In the genomic region with DNA sequence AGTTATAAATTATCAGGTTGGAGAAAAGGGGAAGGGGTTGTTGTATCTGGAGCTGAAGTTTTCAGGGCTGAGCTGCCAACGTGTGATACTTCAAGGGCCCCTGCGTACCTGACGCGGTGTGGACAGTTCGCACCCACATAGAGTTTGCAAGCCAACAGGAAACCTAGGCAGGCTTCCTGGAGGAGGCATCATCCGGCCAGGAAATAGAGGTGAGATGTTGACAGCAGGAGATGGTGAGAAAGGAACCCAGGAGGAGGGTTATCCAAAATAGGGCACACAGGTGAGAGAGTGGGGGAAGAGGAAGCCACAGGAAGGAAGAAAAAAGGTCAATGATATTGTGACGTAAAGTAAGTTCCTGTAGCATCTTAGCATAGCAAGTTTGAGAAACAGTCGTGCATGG, we compare ENCODE assay signal across 20 cellular contexts.
DNase-seq lines count a peak whose midpoint lies in the region; ATAC-seq, FAIRE-seq and TF ChIP-seq lines count a peak whose summit lies in the region.
"Had no signal": no experiment of that assay in that cellular context is flagged by ENCODE, and none has a peak within 500 bp of the region (broad histone marks: within the 10 kb centered on the region; RNA-seq: fewer than 3 reads in every experiment).

No MANE protein-coding gene starts in this region.

- H3K4me1 ChIP-seq in A549 = no peaks in the 10 kb centered on the region
- peaks cover 4% of the 10 kb centered on the region for H3K4me1 ChIP-seq in CD8-positive, alpha-beta memory T cell (ENCODE audit: insufficient read depth, low read length)

- DNase-seq in A549 (ENCODE audit: low read depth in 1 of 2, low spot score in 1 of 2) = no peak
- DNase-seq in CD8-positive, alpha-beta memory T cell = peak in 2 of 5 donors; percentile 33 to 55
- DNase-seq in naive thymus-derived CD8-positive, alpha-beta T cell = peak in 1 of 10 donors; percentile 26
- DNase-seq in stimulated activated naive CD4-positive, alpha-beta T cell (lab: John Stamatoyannopoulos, UW) = no peak
- no peak for DNase-seq in mesenteric fat pad (ENCODE audit: low spot score)
- DNase-seq in NCI-H2029 (lab: John Stamatoyannopoulos, UW) = no peak
- DNase-seq: AML-193, Calu3, DMS53, KBM-7, MV-4-11, NCI-H1417 treated with DMSO at 0.1 percent for 48 hours, NCI-H2029 treated with DMSO at 0.1 percent for 48 hours, NCI-H2171 treated with DMSO at 0.1 percent for 48 hours, NCI-H446 treated with DMSO at 0.1 percent for 48 hours, OCI-M1, SIG-M5 had no signal

- peak overlapping the region in 6 of 7 donors; percentile 1 to 79 (median 34) for H3K4me3 Mint-ChIP-seq in CD8-positive, alpha-beta memory T cell
- no peak overlapping the region for H3K4me3 Mint-ChIP-seq in activated T-helper 17 cell treated with anti-CD3 and anti-CD28 coated beads, Interleukin-2, amount 50 U/mL, for 72 hours
- H3K4me3 Mint-ChIP-seq in naive thymus-derived CD8-positive, alpha-beta T cell = peak overlapping the region in 1 of 10 donors; percentile 55
- H3K4me3 Mint-ChIP-seq: CD14-positive monocyte had no signal

- H3K27ac ChIP-seq in A549 = no peak overlapping the region
- H3K27ac ChIP-seq in CD8-positive, alpha-beta memory T cell (ENCODE audit: low read depth, low read length) = no peak overlapping the region
- H3K27ac ChIP-seq: GM23248 had no signal

- no peak for TF ChIP-seq RAD21 in A549 (conservative IDR thresholded peaks at IDR 0.05 in 1 of 2, IDR thresholded peaks at IDR 0.05 in 1 of 2)

- ATAC-seq in A549 = no peak
- no peak for ATAC-seq in activated T-helper 17 cell treated with anti-CD3 and anti-CD28 coated beads, Interleukin-2, amount 50 U/mL, for 72 hours (replicated peaks)
- no peak for ATAC-seq in naive thymus-derived CD8-positive, alpha-beta T cell

- WGBS in A549 (ENCODE audit: missing lambda C conversion rate) = 90% methylated on average over 8 of the region's 8 CpGs

- no peaks in the 10 kb centered on the region for H3K9me3 ChIP-seq in A549
- no peaks in the 10 kb centered on the region for H3K9me3 ChIP-seq in CD8-positive, alpha-beta memory T cell (ENCODE audit: low read length)

- no peak overlapping the region for H3K4me2 ChIP-seq in A549

- no peak for TF ChIP-seq CTCF in A549 (IDR thresholded peaks at IDR 0.05)

- TF ChIP-seq EP300 in A549 (IDR thresholded peaks at IDR 0.05) = no peak

- TF ChIP-seq POLR2A in A549 (IDR thresholded peaks at IDR 0.05; ENCODE audit: low read length) = no peak

- H3K36me3 ChIP-seq in CD8-positive, alpha-beta memory T cell (ENCODE audit: insufficient read depth, low read length) = no peaks in the 10 kb centered on the region

- H3K27ac Mint-ChIP-seq in CD8-positive, alpha-beta memory T cell = peak overlapping the region in 7 of 8 donors; percentile 66 to 93 (median 80)
- peak overlapping the region; percentile 36 for H3K27ac Mint-ChIP-seq in activated T-helper 17 cell treated with anti-CD3 and anti-CD28 coated beads, Interleukin-2, amount 50 U/mL, for 72 hours
- H3K27ac Mint-ChIP-seq in naive thymus-derived CD8-positive, alpha-beta T cell = peak overlapping the region in 6 of 10 donors; percentile 35 to 91 (median 68)

- H3K9me3 Mint-ChIP-seq in CD8-positive, alpha-beta memory T cell = peaks cover 0 to 3% (median 0%) of the 10 kb centered on the region in 5 donors
- no peaks in the 10 kb centered on the region for H3K9me3 Mint-ChIP-seq in activated T-helper 17 cell treated with anti-CD3 and anti-CD28 coated beads, Interleukin-2, amount 50 U/mL, for 72 hours
- H3K9me3 Mint-ChIP-seq in naive thymus-derived CD8-positive, alpha-beta T cell = peaks cover 0 to 11% (median 0%) of the 10 kb centered on the region in 9 donors

- no peak for FAIRE-seq in A549 (lab: Jason Lieb, UNC)

- no peaks in the 10 kb centered on the region for H3K27me3 Mint-ChIP-seq in CD8-positive, alpha-beta memory T cell
- no peaks in the 10 kb centered on the region for H3K27me3 Mint-ChIP-seq in activated T-helper 17 cell treated with anti-CD3 and anti-CD28 coated beads, Interleukin-2, amount 50 U/mL, for 72 hours
- H3K27me3 Mint-ChIP-seq in naive thymus-derived CD8-positive, alpha-beta T cell = no peaks in the 10 kb centered on the region

- POLR2A ChIA-PET in A549 (lab: Yijun Ruan, JAX) = no interaction called here
- POLR2A ChIA-PET in CD8-positive, alpha-beta memory T cell (lab: Charles Lee) = no interaction called here
- POLR2A ChIA-PET in naive thymus-derived CD8-positive, alpha-beta T cell (lab: Charles Lee) = no interaction called here

- no peaks in the 10 kb centered on the region for H3K27me3 ChIP-seq in CD8-positive, alpha-beta memory T cell (ENCODE audit: insufficient read depth, low read length, poor library complexity, severe bottlenecking)

- no peak overlapping the region for H3K4me3 ChIP-seq in A549
- H3K4me3 ChIP-seq in CD8-positive, alpha-beta memory T cell (ENCODE audit: low read length) = no peak overlapping the region
- H3K4me3 ChIP-seq: GM23248 had no signal

- peaks cover 16 to 29% (median 20%) of the 10 kb centered on the region in 3 donors for H3K36me3 Mint-ChIP-seq in CD8-positive, alpha-beta memory T cell
- H3K36me3 Mint-ChIP-seq in activated T-helper 17 cell treated with anti-CD3 and anti-CD28 coated beads, Interleukin-2, amount 50 U/mL, for 72 hours (ENCODE audit: low read depth) = peaks cover 7% of the 10 kb centered on the region
- H3K36me3 Mint-ChIP-seq in naive thymus-derived CD8-positive, alpha-beta T cell = peaks cover 0 to 62% (median 33%) of the 10 kb centered on the region in 3 donors

- CTCF ChIA-PET in A549 (lab: Yijun Ruan, JAX) = no interaction called here
- CTCF ChIA-PET in CD8-positive, alpha-beta memory T cell (lab: Charles Lee) = no interaction called here

- H3K4me1 Mint-ChIP-seq in CD8-positive, alpha-beta memory T cell = peaks cover 14 to 27% (median 19%) of the 10 kb centered on the region in 3 donors
- peaks cover 11% of the 10 kb centered on the region for H3K4me1 Mint-ChIP-seq in activated T-helper 17 cell treated with anti-CD3 and anti-CD28 coated beads, Interleukin-2, amount 50 U/mL, for 72 hours
- H3K4me1 Mint-ChIP-seq in naive thymus-derived CD8-positive, alpha-beta T cell = peaks cover 7 to 22% (median 10%) of the 10 kb centered on the region in 4 donors
- H3K4me1 Mint-ChIP-seq: CD14-positive monocyte had no signal

TF ChIP-seq in A549, 52 proteins besides CTCF, POLR2A, EP300 and RAD21:
- no peak for TF ChIP-seq NPAS2 (CRISPR knock-in tag; IDR thresholded peaks at IDR 0.05; ENCODE audit: borderline replicate concordance)
- peak; percentile 95 for TF ChIP-seq ZFP36 (IDR thresholded peaks at IDR 0.05; ENCODE audit: borderline replicate concordance, partially characterized antibody)
- TF ChIP-seq KDM5A (IDR thresholded peaks at IDR 0.05) = no peak
- no peak for TF ChIP-seq FOSB (CRISPR knock-in tag; IDR thresholded peaks at IDR 0.05)
- no peak for TF ChIP-seq FOXS1 (CRISPR knock-in tag; IDR thresholded peaks at IDR 0.05)
